ENCODE assay signal across 10 cellular contexts in the genomic region with DNA sequence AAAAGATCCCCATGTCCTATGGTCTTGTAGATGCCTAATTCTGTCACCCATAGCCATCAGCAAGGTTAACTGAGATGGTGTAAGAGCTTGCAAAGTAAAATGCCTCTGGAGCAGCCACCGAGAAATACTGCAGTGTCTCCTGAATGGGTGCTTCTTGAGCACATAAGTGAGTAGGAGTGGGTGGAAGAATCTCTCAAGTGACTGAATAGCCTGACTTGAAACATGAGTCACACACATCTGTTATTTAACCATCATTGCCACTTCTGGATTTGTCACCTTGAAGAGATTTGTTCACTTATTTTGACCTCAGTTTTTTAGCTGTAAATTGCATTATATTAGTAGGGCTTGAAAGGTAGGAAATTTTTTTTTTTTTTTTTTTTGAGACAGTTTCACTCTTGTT. TPM values are rescaled to one million over a fixed set of nuclear protein-coding genes. Genes with fewer than 3 reads are reported as not detected.
DNase-seq lines count a peak whose midpoint lies in the region; TF ChIP-seq lines count a peak whose summit lies in the region.
"Had no signal": no experiment of that assay in that cellular context is flagged by ENCODE, and none has a peak within 500 bp of the region (broad histone marks: within the 10 kb centered on the region; RNA-seq: fewer than 3 reads in every experiment).

No MANE protein-coding gene starts in this region.

- DNase-seq in AG04450 (ENCODE audit: low read depth, low spot score) (peak; percentile 6), EL (peak; percentile 71), iris pigment epithelial cell (ENCODE audit: low read depth) (peak; percentile 78), KBM-7 (no peak), GM19240 (ENCODE audit: insufficient read length, low spot score) (no peak), NCI-H1105 (lab: John Stamatoyannopoulos, UW) (no peak), NCI-H2081 (lab: John Stamatoyannopoulos, UW) (no peak)
- DNase-seq in activated CD4-positive, alpha-beta memory T cell treated with anti-CD3 and anti-CD28 coated beads, Interleukin-2, amount 10 ng/mL, durations not matched to agents 7 days and 5 days = no peak
- DNase-seq: NCI-H2171 treated with DMSO at 0.1 percent for 48 hours had no signal

- CTCF ChIA-PET in AG04450 (lab: Charles Lee) = no interaction called here
- CTCF ChIA-PET in activated CD4-positive, alpha-beta memory T cell treated with anti-CD3 and anti-CD28 coated beads, Interleukin-2, amount 10 ng/mL, durations not matched to agents 7 days and 5 days (lab: Charles Lee) = no interaction called here

- no peaks in the 10 kb centered on the region for H3K27me3 ChIP-seq in AG04450 (ENCODE audit: control insufficient read depth, insufficient read depth, low read length)

- no peaks in the 10 kb centered on the region for H3K27me3 Mint-ChIP-seq in activated CD4-positive, alpha-beta memory T cell treated with anti-CD3 and anti-CD28 coated beads, Interleukin-2, amount 10 ng/mL, durations not matched to agents 7 days and 5 days

- no peak for TF ChIP-seq CTCF in AG04450 (IDR thresholded peaks at IDR 0.05; ENCODE audit: low read depth, low read length)

- H3K4me3 ChIP-seq in AG04450 (ENCODE audit: low read depth, low read length) = no peak overlapping the region
- H3K4me3 ChIP-seq: thoracic aorta had no signal

- no peak overlapping the region for H3K27ac ChIP-seq in AG04450 (ENCODE audit: low read depth, low read length)
- H3K27ac ChIP-seq: thoracic aorta had no signal

- no peaks in the 10 kb centered on the region; the same call in 1 of the 2 replicates for H3K9me3 ChIP-seq in AG04450 (ENCODE audit: control insufficient read depth, insufficient read depth, low read length)
- H3K9me3 ChIP-seq: thoracic aorta had no signal

- H3K4me3 Mint-ChIP-seq in activated CD4-positive, alpha-beta memory T cell treated with anti-CD3 and anti-CD28 coated beads, Interleukin-2, amount 10 ng/mL, durations not matched to agents 7 days and 5 days = peak overlapping the region; percentile 24

- peaks cover 3% of the 10 kb centered on the region for H3K9me3 Mint-ChIP-seq in activated CD4-positive, alpha-beta memory T cell treated with anti-CD3 and anti-CD28 coated beads, Interleukin-2, amount 10 ng/mL, durations not matched to agents 7 days and 5 days

- H3K36me3 Mint-ChIP-seq in activated CD4-positive, alpha-beta memory T cell treated with anti-CD3 and anti-CD28 coated beads, Interleukin-2, amount 10 ng/mL, durations not matched to agents 7 days and 5 days (ENCODE audit: low read depth) = peaks cover 65% of the 10 kb centered on the region

- in situ Hi-C loops in KBM-7 (cut with MboI; ENCODE audit: low pct_unique_long_range_greater_than_20kb, low sequenced_read_pairs) = no loop called here

- H3K4me1 Mint-ChIP-seq in activated CD4-positive, alpha-beta memory T cell treated with anti-CD3 and anti-CD28 coated beads, Interleukin-2, amount 10 ng/mL, durations not matched to agents 7 days and 5 days = peaks cover 34% of the 10 kb centered on the region

- no peak overlapping the region for H3K27ac Mint-ChIP-seq in activated CD4-positive, alpha-beta memory T cell treated with anti-CD3 and anti-CD28 coated beads, Interleukin-2, amount 10 ng/mL, durations not matched to agents 7 days and 5 days

- POLR2A ChIA-PET in AG04450 (lab: Yijun Ruan, JAX) = interaction anchor here (0.6 kb wide), 1 partner anchor 62 kb away, joined by 3 read pairs; no protein-coding TSS in a partner anchor
- POLR2A ChIA-PET in activated CD4-positive, alpha-beta memory T cell treated with anti-CD3 and anti-CD28 coated beads, Interleukin-2, amount 10 ng/mL, durations not matched to agents 7 days and 5 days (lab: Charles Lee) = no interaction called here

RNA-seq across cellular contexts. Expression of gene ZNF714, which starts 2.3 kb away (rescaled TPM):
- 6.9 and 9.8 TPM in 2 replicates for polyA plus RNA-seq in AG04450 (2011; rRNA removed)
- 3.7 and 6.6 TPM in 2 replicates for polyA minus RNA-seq in AG04450 (2011; rRNA and poly(A)+ RNA removed)
- 10 to 100 TPM; 20.4 to 23.7 TPM for total RNA-seq in activated CD4-positive, alpha-beta memory T cell treated with anti-CD3 and anti-CD28 coated beads, Interleukin-2, amount 10 ng/mL, durations not matched to agents 7 days and 5 days

RNA-seq across cellular contexts. Expression of gene ZNF431, which starts 57.5 kb away (rescaled TPM):
- 4.5 and 5.8 TPM in 2 replicates for polyA plus RNA-seq in AG04450 (2011; rRNA removed)
- 14.7 and 15.2 TPM in 2 replicates for polyA minus RNA-seq in AG04450 (2011; rRNA and poly(A)+ RNA removed)
- 10 to 100 TPM; 16.1 to 20.5 TPM for total RNA-seq in activated CD4-positive, alpha-beta memory T cell treated with anti-CD3 and anti-CD28 coated beads, Interleukin-2, amount 10 ng/mL, durations not matched to agents 7 days and 5 days

Comparison
In these comparisons a context has a peak if more than half of its experiments do, and no peak if none do; other contexts are left out.
1. DNase-seq: peak in AG04450 (single experiment), EL (single experiment) and iris pigment epithelial cell (single experiment); none in activated CD4-positive, alpha-beta memory T cell treated with anti-CD3 and anti-CD28 coated beads, Interleukin-2, amount 10 ng/mL, durations not matched to agents 7 days and 5 days (single experiment), KBM-7 (single experiment), GM19240 (single experiment), NCI-H1105 (single experiment) and NCI-H2081 (0 of 2).